Comparison of ENCODE assay signal across 10 cellular contexts in the genomic region with DNA sequence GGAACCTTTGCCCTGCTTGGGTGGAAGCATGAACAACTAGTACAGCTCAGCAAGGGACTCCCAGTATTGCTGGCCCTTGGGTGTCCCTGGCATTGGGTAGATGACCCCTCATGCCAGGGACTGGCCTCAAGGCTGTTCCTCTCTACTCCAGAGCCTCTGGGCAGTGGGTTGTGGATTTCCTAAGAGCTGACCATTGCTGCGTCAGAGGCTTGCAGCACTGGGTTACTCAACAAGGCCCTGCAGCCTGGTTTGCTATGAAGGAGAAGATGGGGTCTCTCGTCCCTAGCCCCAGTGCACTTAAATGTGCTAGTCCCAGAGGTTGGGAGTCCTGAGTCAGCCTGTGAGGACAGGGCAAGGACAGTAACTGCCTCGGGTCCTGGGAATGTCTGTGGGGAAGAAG. TPM values are rescaled to one million over a fixed set of nuclear protein-coding genes. Genes with fewer than 3 reads are reported as not detected.
DNase-seq lines count a peak whose midpoint lies in the region; ATAC-seq, FAIRE-seq and TF ChIP-seq lines count a peak whose summit lies in the region.
"Had no signal": no experiment of that assay in that cellular context is flagged by ENCODE, and none has a peak within 500 bp of the region (broad histone marks: within the 10 kb centered on the region; RNA-seq: fewer than 3 reads in every experiment).

No MANE protein-coding gene starts in this region.

- RAD21 ChIA-PET in GM12878 (lab: Charles Lee; ENCODE audit: unreplicated experiment): interaction anchor here (1.4 kb wide), 1 partner anchor 77 kb away, joined by 3 read pairs; no protein-coding TSS in a partner anchor

- in situ Hi-C loops in GM12878 (cut with MboI): no loop called here

- H3K79me2 ChIP-seq in GM12878 (ENCODE audit: control insufficient read depth, insufficient read depth, low read length) (peaks cover 23% of the 10 kb centered on the region), PC-3 (ENCODE audit: low read length) (no peaks in the 10 kb centered on the region), GM23338 (replicated peaks; ENCODE audit: insufficient read depth) (no peaks in the 10 kb centered on the region)

- H3K27me3 ChIP-seq in GM12878 (replicated peaks in 1 of 2; ENCODE audit: control insufficient read depth in 2 of 2, insufficient read depth in 2 of 2, low read length in 1 of 2) (no peaks in the 10 kb centered on the region), thymus (ENCODE audit: control insufficient read depth, insufficient read depth) (no peaks in the 10 kb centered on the region), PC-3 (ENCODE audit: low read length) (no peaks in the 10 kb centered on the region), GM23338 (ENCODE audit: insufficient read depth) (peaks cover 12% of the 10 kb centered on the region; the same call in 1 of the 2 replicates)

- no peaks in the 10 kb centered on the region for H3K9me2 ChIP-seq in PC-3 (replicated peaks; ENCODE audit: low read length)
- H3K9me2 ChIP-seq in GM23338 (ENCODE audit: insufficient read depth): no peaks in the 10 kb centered on the region

- no peak for DNase-seq in activated CD4-positive, alpha-beta T cell treated with anti-CD3 and anti-CD28 coated beads for 36 hours
- DNase-seq in activated CD4-positive, alpha-beta T cell treated with anti-CD3 and anti-CD28 coated beads for 4 hours: no peak
- DNase-seq in GM12878 (ENCODE audit: low read depth, low spot score) (no peak), memory B cell (ENCODE audit: low spot score in 2 of 2) (no peak), PC-3 (no peak), HK-2 (ENCODE audit: unreplicated experiment) (no peak), GM23338 (ENCODE audit: low spot score) (no peak)
- DNase-seq: activated CD4-positive, alpha-beta T cell treated with anti-CD3 and anti-CD28 coated beads, Interleukin-2, amount 50 U/mL, for 4 hours; NCI-H774 had no signal

- SMC1A ChIA-PET in GM12878 (lab: Charles Lee; ENCODE audit: uncharacterized antibody, unreplicated experiment): interaction anchor here (0.6 to 4.6 kb wide), 3 partner anchors 45 to 398 kb away, joined by 3 to 33 read pairs (median 31); no protein-coding TSS in a partner anchor

- H3K9me3 ChIP-seq in GM12878 (replicated peaks; ENCODE audit: control insufficient read depth, insufficient read depth, low read length): no peaks in the 10 kb centered on the region
- no peaks in the 10 kb centered on the region for H3K9me3 ChIP-seq in thymus (ENCODE audit: control insufficient read depth)
- no peaks in the 10 kb centered on the region for H3K9me3 ChIP-seq in PC-3 (ENCODE audit: low read length)

- 60% methylated on average over 3 of the region's 3 CpGs for WGBS in GM12878 (ENCODE audit: insufficient coverage, insufficient replicate concordance, low lambda C conversion rate, missing lambda C conversion rate)
- 93% methylated on average over 3 of the region's 3 CpGs for WGBS in thymus

- no peaks in the 10 kb centered on the region for H4K20me1 ChIP-seq in GM12878 (ENCODE audit: control insufficient read depth, insufficient read depth)
- H4K20me1 ChIP-seq in PC-3 (ENCODE audit: low read length): no peaks in the 10 kb centered on the region
- no peaks in the 10 kb centered on the region for H4K20me1 ChIP-seq in GM23338 (replicated peaks; ENCODE audit: insufficient read depth)

- peak overlapping the region; percentile 97 for H3K27ac Mint-ChIP-seq in activated CD4-positive, alpha-beta T cell treated with anti-CD3 and anti-CD28 coated beads for 36 hours
- H3K27ac Mint-ChIP-seq in memory B cell (peak overlapping the region; percentile 95), GM23338 (no peak overlapping the region)

- H3K4me2 ChIP-seq in GM12878 (ENCODE audit: control insufficient read depth, insufficient read depth): peak overlapping the region; percentile 99
- H3K4me2 ChIP-seq in PC-3 (ENCODE audit: low read length): no peak overlapping the region
- H3K4me2 ChIP-seq in GM23338: no peak overlapping the region

- H3K36me3 Mint-ChIP-seq in activated CD4-positive, alpha-beta T cell treated with anti-CD3 and anti-CD28 coated beads for 36 hours (ENCODE audit: low read depth): peaks cover 53% of the 10 kb centered on the region
- peaks cover 6% of the 10 kb centered on the region for H3K36me3 Mint-ChIP-seq in memory B cell
- H3K36me3 Mint-ChIP-seq in GM23338 (ENCODE audit: low read depth): no peaks in the 10 kb centered on the region

- peaks cover 72% of the 10 kb centered on the region for H3K4me1 Mint-ChIP-seq in activated CD4-positive, alpha-beta T cell treated with anti-CD3 and anti-CD28 coated beads for 36 hours
- H3K4me1 Mint-ChIP-seq in memory B cell (peaks cover 66% of the 10 kb centered on the region), GM23338 (peaks cover 9% of the 10 kb centered on the region)

- no peak for ATAC-seq in activated CD4-positive, alpha-beta T cell treated with anti-CD3 and anti-CD28 coated beads for 36 hours
- ATAC-seq in GM12878 (no peak), memory B cell (ENCODE audit: low read depth) (no peak), PC-3 (no peak), GM23338 (no peak)

- no peak for TF ChIP-seq EP300 in GM12878 (IDR thresholded peaks at IDR 0.05; ENCODE audit: borderline replicate concordance in 1 of 2, control insufficient read depth in 1 of 2, low read depth in 2 of 2, low read length in 2 of 2)

- intact Hi-C loops in activated CD4-positive, alpha-beta T cell treated with anti-CD3 and anti-CD28 coated beads for 36 hours (cut with DNase I, micrococcal nuclease): loop anchor here in 1 of 2 experiments (5.0 to 10.0 kb wide), 2 partner anchors 447 to 524 kb away; a partner anchor contains a TSS
- intact Hi-C loops in GM12878 (cut with micrococcal nuclease; ENCODE audit: unreplicated experiment) (no loop called here), PC-3 (cut with micrococcal nuclease) (loop anchor here (5.0 kb wide), 1 partner anchor 42 kb away; no protein-coding TSS in a partner anchor)

- POLR2A ChIA-PET in activated CD4-positive, alpha-beta T cell treated with anti-CD3 and anti-CD28 coated beads for 36 hours (lab: Charles Lee): no interaction called here
- POLR2A ChIA-PET in GM12878 (lab: Charles Lee) (interaction anchor here (1.0 to 1.5 kb wide), 2 partner anchors 76 to 81 kb away, joined by 4 read pairs; a partner anchor contains a TSS), PC-3 (lab: Charles Lee; ENCODE audit: unreplicated experiment) (no interaction called here)

- no peaks in the 10 kb centered on the region for H3K9me3 Mint-ChIP-seq in activated CD4-positive, alpha-beta T cell treated with anti-CD3 and anti-CD28 coated beads for 36 hours (ENCODE audit: low read depth)
- H3K9me3 Mint-ChIP-seq in memory B cell (no peaks in the 10 kb centered on the region), GM23338 (no peaks in the 10 kb centered on the region; the same call in 2 of the 3 replicates)

- no peak for FAIRE-seq in GM12878 (lab: Jason Lieb, UNC)

- H2AFZ ChIP-seq in GM12878 (ENCODE audit: control insufficient read depth, low read depth, low read length) (no peak overlapping the region), PC-3 (ENCODE audit: low read length) (no peak overlapping the region), GM23338 (no peak overlapping the region)

- BruUV-seq in GM12878 (replicated peaks; lab: Mats Ljungman, UMichigan) (no TSS peak), PC-3 (replicated peaks; lab: Mats Ljungman, UMichigan) (no TSS peak)

- peak overlapping the region; percentile 92 for H3K4me3 Mint-ChIP-seq in activated CD4-positive, alpha-beta T cell treated with anti-CD3 and anti-CD28 coated beads for 36 hours
- H3K4me3 Mint-ChIP-seq in memory B cell (no peak overlapping the region), GM23338 (no peak overlapping the region)

- H3K36me3 ChIP-seq in GM12878 (ENCODE audit: control insufficient read depth in 2 of 2, insufficient read depth in 2 of 2, low read length in 1 of 2) (no peaks in the 10 kb centered on the region), thymus (ENCODE audit: control insufficient read depth, insufficient read depth) (peaks cover 4% of the 10 kb centered on the region), PC-3 (ENCODE audit: low read depth, low read length) (no peaks in the 10 kb centered on the region), GM23338 (ENCODE audit: insufficient read depth) (no peaks in the 10 kb centered on the region)

- H3K4me1 ChIP-seq in GM12878 (ENCODE audit: control insufficient read depth, insufficient read depth, low read length) (peaks cover 61% of the 10 kb centered on the region), thymus (ENCODE audit: control insufficient read depth, insufficient read depth, low read length) (peaks cover 32% of the 10 kb centered on the region), PC-3 (ENCODE audit: insufficient read depth, low read length) (peaks cover 41% of the 10 kb centered on the region), GM23338 (ENCODE audit: insufficient read depth) (no peaks in the 10 kb centered on the region)

- TF ChIP-seq RAD21 in GM12878 (IDR thresholded peaks at IDR 0.05; ENCODE audit: insufficient read depth, low read depth, low read length): no peak

- H3K27ac ChIP-seq in GM12878 (ENCODE audit: control insufficient read depth, insufficient read depth) (peak overlapping the region; percentile 94; the same call in 1 of the 2 replicates), thymus (ENCODE audit: low read depth) (peak overlapping the region; percentile 11), PC-3 (ENCODE audit: low read length) (no peak overlapping the region), GM23338 (ENCODE audit: low read depth) (no peak overlapping the region)

- no peak for TF ChIP-seq POLR2A in GM12878 (IDR thresholded peaks at IDR 0.05; ENCODE audit: low read depth, low read length)

- CTCF ChIA-PET in activated CD4-positive, alpha-beta T cell treated with anti-CD3 and anti-CD28 coated beads for 36 hours (lab: Charles Lee): interaction anchor here (0.7 to 7.7 kb wide), 4 partner anchors 14 to 101 kb away, joined by 3 to 54 read pairs (median 22); no protein-coding TSS in a partner anchor
- CTCF ChIA-PET in GM12878 (lab: Yijun Ruan, JAX) (interaction anchor here (0.7 to 7.2 kb wide), 4 partner anchors 43 to 126 kb away, joined by 4 to 97 read pairs (median 22); no protein-coding TSS in a partner anchor), PC-3 (lab: Charles Lee) (no interaction called here)

- H3F3A ChIP-seq in PC-3 (ENCODE audit: low read length, unreplicated experiment) (no peaks in the 10 kb centered on the region), GM23338 (replicated peaks; ENCODE audit: low read depth) (no peaks in the 10 kb centered on the region)

- peak overlapping the region; percentile 15; the same call in 1 of the 2 replicates for H3K9ac ChIP-seq in GM12878 (ENCODE audit: control insufficient read depth, insufficient read depth, low read length)
- H3K9ac ChIP-seq in PC-3 (ENCODE audit: low read length): no peak overlapping the region

- no peaks in the 10 kb centered on the region for H3K27me3 Mint-ChIP-seq in activated CD4-positive, alpha-beta T cell treated with anti-CD3 and anti-CD28 coated beads for 36 hours
- H3K27me3 Mint-ChIP-seq in memory B cell (no peaks in the 10 kb centered on the region), GM23338 (ENCODE audit: insufficient read depth, low read depth, poor library complexity) (peaks cover 14% of the 10 kb centered on the region)

- TF ChIP-seq CTCF in GM12878 (IDR thresholded peaks at IDR 0.05 in 2 of 3, conservative IDR thresholded peaks at IDR 0.05 in 1 of 3; ENCODE audit: control insufficient read depth in 2 of 3, extremely low read depth in 1 of 3, insufficient read depth in 1 of 3, low read depth in 3 of 3, low read length in 3 of 3) (no peak), PC-3 (conservative IDR thresholded peaks at IDR 0.05; ENCODE audit: low read depth, low read length) (no peak), GM23338 (conservative IDR thresholded peaks at IDR 0.05; ENCODE audit: low read depth in 2 of 2) (no peak)

- H3K4me3 ChIP-seq in GM12878 (no peak overlapping the region), thymus (ENCODE audit: low read length) (no peak overlapping the region), PC-3 (ENCODE audit: low read length) (no peak overlapping the region), GM23338 (no peak overlapping the region)

RNA-seq across cellular contexts. Expression of a gene that starts 2.5 kb away (rescaled TPM):
- total RNA-seq in activated CD4-positive, alpha-beta T cell treated with anti-CD3 and anti-CD28 coated beads for 36 hours: 100 to 1,000 TPM in 1 of 2 experiments, 10 to 100 TPM in 1; 78.2 to 104 TPM
- total RNA-seq in GM12878 (2013; cell fraction: nucleolus; rRNA removed): 68.6 and 75.4 TPM in 2 replicates
- total RNA-seq in GM12878 (2014; rRNA removed) (8.6 and 14.7 TPM in 2 replicates), GM12878 (2014; rRNA removed; fragmentation: Illumina TruSeq; extraction: Trizol) (5.1 and 5.9 TPM in 2 replicates), GM12878 (2021) (12.1 and 12.5 TPM in 2 replicates), PC-3 (2014; rRNA removed) (13.7 and 14.1 TPM in 2 replicates)
- polyA plus RNA-seq in GM12878 (2011; ENCODE audit: low read depth): 3.6 TPM
- polyA plus RNA-seq in GM12878 (2011; rRNA removed) (0.78 and 2.4 TPM in 2 replicates), GM12878 (2014; fragmentation: Illumina TruSeq; extraction: Trizol) (0.76 and 6.3 TPM in 2 replicates), GM12878 (2014; fragmentation: Nextera tagmentation; extraction: Ambion mirVana) (under 1 TPM; 0.19 to 0.24 TPM), GM12878 (2014; rRNA removed) (8.5 and 10.4 TPM in 2 replicates), GM12878 (2016; fragmentation: Nextera tagmentation; extraction: Ambion mirVana) (1 to 10 TPM; 7.0 to 9.2 TPM), thymus (51.8 TPM), GM23338 (2016; fragmentation: Nextera tagmentation; extraction: Ambion mirVana) (0.74 TPM in 1 of 2 replicates, not detected in the other)
- 2.7 and 3.3 TPM in 2 replicates for polyA plus RNA-seq in GM12878 (2011; cell fraction: cytosol; rRNA removed)
- 5.1 and 6.0 TPM in 2 replicates for polyA plus RNA-seq in GM12878 (2011; cell fraction: nucleus; rRNA removed)
- 9.2 and 12.0 TPM in 2 replicates for polyA plus RNA-seq in GM12878 (2012)
- polyA minus RNA-seq in GM12878 (2011; rRNA and poly(A)+ RNA removed): 2.6 and 5.9 TPM in 2 replicates
- 0.67 and 0.94 TPM in 2 replicates for polyA minus RNA-seq in GM12878 (2011; cell fraction: cytosol; rRNA and poly(A)+ RNA removed)
- 4.0 and 4.9 TPM in 2 replicates for polyA minus RNA-seq in GM12878 (2011; cell fraction: nucleus; rRNA and poly(A)+ RNA removed)
- total RNA-seq in GM23338 (2014; rRNA removed; shearing (Covaris generic)): 0.04 and 0.10 TPM in 2 replicates

RNA-seq across cellular contexts. Expression of a gene that starts 51.2 kb away (rescaled TPM):
- total RNA-seq in activated CD4-positive, alpha-beta T cell treated with anti-CD3 and anti-CD28 coated beads for 36 hours: under 1 TPM; 0.34 to 0.40 TPM
- not detected in 2 replicates for total RNA-seq in GM12878 (2013; cell fraction: nucleolus; rRNA removed)
- total RNA-seq in GM12878 (2014; rRNA removed): 0.11 TPM in 1 of 2 replicates, not detected in the other
- total RNA-seq in GM12878 (2014; rRNA removed; fragmentation: Illumina TruSeq; extraction: Trizol): not detected in 2 replicates
- 0.03 and 0.05 TPM in 2 replicates for total RNA-seq in GM12878 (2021)
- not detected for polyA plus RNA-seq in GM12878 (2011; ENCODE audit: low read depth)
- not detected in 2 replicates for polyA plus RNA-seq in GM12878 (2011; rRNA removed)
- not detected in 2 replicates for polyA plus RNA-seq in GM12878 (2011; cell fraction: cytosol; rRNA removed)
- not detected in 2 replicates for polyA plus RNA-seq in GM12878 (2011; cell fraction: nucleus; rRNA removed)
- 0.03 and 0.04 TPM in 2 replicates for polyA plus RNA-seq in GM12878 (2012)
- polyA plus RNA-seq in GM12878 (2014; fragmentation: Illumina TruSeq; extraction: Trizol): 0.04 and 0.06 TPM in 2 replicates
- not detected for polyA plus RNA-seq in GM12878 (2014; fragmentation: Nextera tagmentation; extraction: Ambion mirVana)
- polyA plus RNA-seq in GM12878 (2014; rRNA removed): 0.06 and 0.18 TPM in 2 replicates
- polyA plus RNA-seq in GM12878 (2016; fragmentation: Nextera tagmentation; extraction: Ambion mirVana): not detected
- polyA minus RNA-seq in GM12878 (2011; rRNA and poly(A)+ RNA removed): not detected in 2 replicates
- polyA minus RNA-seq in GM12878 (2011; cell fraction: cytosol; rRNA and poly(A)+ RNA removed): not detected in 2 replicates
- not detected in 2 replicates for polyA minus RNA-seq in GM12878 (2011; cell fraction: nucleus; rRNA and poly(A)+ RNA removed)
- 0.68 TPM for polyA plus RNA-seq in thymus
- not detected in 2 replicates for total RNA-seq in PC-3 (2014; rRNA removed)
- 0.17 and 0.19 TPM in 2 replicates for total RNA-seq in GM23338 (2014; rRNA removed; shearing (Covaris generic))
- polyA plus RNA-seq in GM23338 (2016; fragmentation: Nextera tagmentation; extraction: Ambion mirVana): 0.15 and 0.19 TPM in 2 replicates

Comparison
In these comparisons a context has a peak if more than half of its experiments do, and no peak if none do; other contexts are left out.
1. H3K27ac ChIP-seq: peak in GM12878 (single experiment) and thymus (single experiment); none in PC-3 (single experiment) and GM23338 (single experiment).